In genomic region chr10:12628964-12629766, GRCh38 we compare ENCODE assay signal across 1 cellular context.
TF ChIP-seq lines count a peak whose summit lies in the region.

No MANE protein-coding gene starts in this region.

TF ChIP-seq in A549, 52 proteins besides CTCF, POLR2A, EP300 and RAD21 (continued from another document):
- no peak for TF ChIP-seq CBX8 (IDR thresholded peaks at IDR 0.05)
- TF ChIP-seq CHD2 (IDR thresholded peaks at IDR 0.05; ENCODE audit: low read length, partially characterized antibody), result no peak
